18 cellular contexts compared by ENCODE assay signal in the genomic region with DNA sequence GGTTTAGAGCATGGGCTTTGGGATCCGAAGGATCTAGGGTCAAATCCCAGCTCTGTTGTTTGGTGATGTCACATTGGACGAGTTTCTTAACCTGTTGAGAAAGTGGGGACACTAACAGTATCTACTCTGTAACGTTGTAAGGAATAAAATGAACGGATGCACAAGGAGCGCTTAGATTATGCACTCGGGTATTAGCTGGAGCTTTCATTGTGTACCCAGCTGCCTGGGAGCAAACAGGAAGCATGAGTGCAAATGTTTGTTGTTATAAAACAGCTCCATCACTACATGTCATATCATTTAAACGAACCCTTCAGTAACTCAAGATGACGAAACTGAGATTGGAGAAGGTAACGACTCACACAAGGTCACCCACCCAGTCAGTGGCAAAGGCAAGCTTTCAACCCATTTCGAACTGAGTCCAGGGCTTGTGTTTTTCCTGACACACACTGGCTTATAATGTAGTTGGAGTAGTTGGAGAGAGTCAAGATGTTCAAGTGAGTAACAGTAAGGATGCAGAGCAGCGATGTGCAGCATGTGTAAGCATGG.
DNase-seq lines count a peak whose midpoint lies in the region; ATAC-seq and TF ChIP-seq lines count a peak whose summit lies in the region.
"Had no signal": no experiment of that assay in that cellular context is flagged by ENCODE, and none has a peak within 500 bp of the region (broad histone marks: within the 10 kb centered on the region; RNA-seq: fewer than 3 reads in every experiment).

No MANE protein-coding gene starts in this region.

- no peak for TF ChIP-seq CTCF in astrocyte of the spinal cord (IDR thresholded peaks at IDR 0.05; ENCODE audit: low read depth, low read length)

- in situ Hi-C loops in astrocyte of the spinal cord (cut with HindIII; ENCODE audit: low sequenced_read_pairs): no loop called here

- DNase-seq in DMS53 treated with DMSO at 0.1 percent for 48 hours (lab: John Stamatoyannopoulos, UW; ENCODE audit: unreplicated experiment) (peak; percentile 98), NCI-H1417 treated with DMSO at 0.1 percent for 48 hours (lab: John Stamatoyannopoulos, UW) (peak; percentile 49), NCI-H345 (lab: John Stamatoyannopoulos, UW) (peak; percentile 76), astrocyte of the spinal cord (ENCODE audit: low read depth, low spot score) (peak; percentile 27), nucleus accumbens (lab: John Stamatoyannopoulos, UW) (no peak)
- no peak for DNase-seq in stimulated activated CD4-positive, alpha-beta T cell treated with anti-CD3 and anti-CD28 coated beads, Interleukin-2, amount 100 ng/mL, for 24 hours
- DNase-seq in stimulated activated CD4-positive, alpha-beta T cell treated with anti-CD3 and anti-CD28 coated beads, Interleukin-4, amount 100 ng/mL, for 4 hours: no peak
- DNase-seq: activated B cell treated with CpG ODN at 0.5 μM for 24 hours; activated CD4-positive, alpha-beta T cell treated with anti-CD3 and anti-CD28 coated beads, Interleukin-2, amount 50 U/mL, for 48 hours; CD4-positive, CD25-positive, alpha-beta regulatory T cell; GF-D8; KBM-7; NCI-H2227 treated with DMSO at 0.1 percent for 48 hours; Peyer's patch had no signal

- no peak for ATAC-seq in GM19452 (IDR thresholded peaks at IDR 0.05; ENCODE audit: unreplicated experiment)
- ATAC-seq: stimulated activated memory B cell treated with anti-CD40 and anti-IgM and Interleukin-4, amounts not matched to agents 10 μg/mL and 1 μg/mL and 100 μg/mL, for 72 hours had no signal

- no peak overlapping the region for H3K4me3 ChIP-seq in astrocyte of the spinal cord (ENCODE audit: low read depth, low read length)
- H3K4me3 ChIP-seq: cardiac muscle cell, Peyer's patch, SK-N-MC had no signal

Comparison
In these comparisons a context has a peak if more than half of its experiments do, and no peak if none do; other contexts are left out.
1. DNase-seq: peak in DMS53 treated with DMSO at 0.1 percent for 48 hours (single experiment), NCI-H1417 treated with DMSO at 0.1 percent for 48 hours (single experiment), NCI-H345 (single experiment) and astrocyte of the spinal cord (single experiment); none in nucleus accumbens (0 of 56), stimulated activated CD4-positive, alpha-beta T cell treated with anti-CD3 and anti-CD28 coated beads, Interleukin-2, amount 100 ng/mL, for 24 hours (0 of 2) and stimulated activated CD4-positive, alpha-beta T cell treated with anti-CD3 and anti-CD28 coated beads, Interleukin-4, amount 100 ng/mL, for 4 hours (0 of 2).